ENCODE assay signal across 1 cellular context in the genomic region with DNA sequence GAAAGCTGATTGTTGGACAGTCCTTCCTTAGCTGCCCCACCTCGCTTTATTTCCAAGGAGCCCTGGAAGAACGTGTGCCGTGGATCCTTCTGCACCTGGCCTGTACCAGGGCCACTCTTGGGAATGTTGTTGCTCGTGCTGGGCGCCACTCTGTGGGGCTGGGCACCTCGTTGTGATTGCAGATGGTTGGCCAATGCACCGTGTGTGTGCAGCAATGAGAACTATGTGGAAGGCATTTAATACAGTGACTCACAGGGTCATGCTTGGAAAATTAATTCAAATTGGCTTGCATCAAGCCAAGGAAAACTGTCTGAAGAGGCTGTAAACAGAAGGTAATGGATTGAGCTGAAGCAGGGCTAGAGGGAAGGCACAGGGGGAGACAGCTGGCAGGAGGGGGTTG.
TF ChIP-seq lines count a peak whose summit lies in the region.

No MANE protein-coding gene starts in this region.

TF ChIP-seq in WTC11, 78 proteins besides CTCF, POLR2A, EP300 and RAD21 (continued from another document):
- TF ChIP-seq ZMAT4 (CRISPR knock-in tag; IDR thresholded peaks at IDR 0.05) (no peak), GTF2I (CRISPR knock-in tag; conservative IDR thresholded peaks at IDR 0.05) (no peak), USF1 (CRISPR knock-in tag; IDR thresholded peaks at IDR 0.05) (no peak), ZNF138 (CRISPR knock-in tag; conservative IDR thresholded peaks at IDR 0.05) (no peak)
TF ChIP-seq in WTC11: peak in this region for 0.
